1 cellular context compared by ENCODE assay signal in genomic region chr3:186790261-186790981, GRCh38.
TF ChIP-seq lines count a peak whose summit lies in the region.

No MANE protein-coding gene starts in this region.

TF ChIP-seq in HepG2, 621 proteins besides CTCF, POLR2A, EP300 and RAD21 (continued from another document and continues in another):
- TF ChIP-seq, protein P1, sequence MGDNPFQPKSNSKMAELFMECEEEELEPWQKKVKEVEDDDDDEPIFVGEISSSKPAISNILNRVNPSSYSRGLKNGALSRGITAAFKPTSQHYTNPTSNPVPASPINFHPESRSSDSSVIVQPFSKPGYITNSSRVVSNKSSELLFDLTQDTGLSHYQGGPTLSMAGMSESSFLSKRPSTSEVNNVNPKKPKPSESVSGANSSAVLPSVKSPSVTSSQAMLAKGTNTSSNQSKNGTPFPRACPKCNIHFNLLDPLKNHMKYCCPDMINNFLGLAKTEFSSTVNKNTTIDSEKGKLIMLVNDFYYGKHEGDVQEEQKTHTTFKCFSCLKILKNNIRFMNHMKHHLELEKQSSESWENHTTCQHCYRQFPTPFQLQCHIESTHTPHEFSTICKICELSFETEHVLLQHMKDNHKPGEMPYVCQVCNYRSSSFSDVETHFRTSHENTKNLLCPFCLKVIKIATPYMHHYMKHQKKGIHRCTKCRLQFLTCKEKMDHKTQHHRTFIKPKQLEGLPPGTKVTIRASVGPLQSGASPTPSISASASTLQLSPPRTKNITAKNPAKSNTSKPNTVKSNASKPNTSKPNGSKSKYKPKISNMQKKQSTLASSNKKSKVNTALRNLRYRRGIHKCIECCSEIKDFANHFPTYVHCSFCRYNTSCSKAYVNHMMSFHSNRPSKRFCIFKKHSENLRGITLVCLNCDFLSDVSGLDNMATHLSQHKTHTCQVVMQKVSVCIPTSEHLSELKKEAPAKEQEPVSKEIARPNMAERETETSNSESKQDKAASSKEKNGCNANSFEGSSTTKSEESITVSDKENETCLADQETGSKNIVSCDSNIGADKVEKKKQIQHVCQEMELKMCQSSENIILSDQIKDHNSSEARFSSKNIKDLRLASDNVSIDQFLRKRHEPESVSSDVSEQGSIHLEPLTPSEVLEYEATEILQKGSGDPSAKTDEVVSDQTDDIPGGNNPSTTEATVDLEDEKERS (CRISPR knock-in tag; IDR thresholded peaks at IDR 0.05), result no peak
- TF ChIP-seq KIAA2018 (CRISPR knock-in tag; IDR thresholded peaks at IDR 0.05; ENCODE audit: borderline replicate concordance), result no peak
- TF ChIP-seq DNMT3B (CRISPR knock-in tag; conservative IDR thresholded peaks at IDR 0.05), result peak; percentile 48; the same call in 1 of the 2 replicates
- TF ChIP-seq NFIB (CRISPR knock-in tag; IDR thresholded peaks at IDR 0.05; ENCODE audit: borderline replicate concordance), result no peak
- TF ChIP-seq JUNB (CRISPR knock-in tag; IDR thresholded peaks at IDR 0.05; ENCODE audit: borderline replicate concordance), result no peak; the same call in 1 of the 2 replicates
- no peak for TF ChIP-seq ZNF34 (CRISPR knock-in tag; IDR thresholded peaks at IDR 0.05; ENCODE audit: borderline replicate concordance)
- TF ChIP-seq, protein P2, sequence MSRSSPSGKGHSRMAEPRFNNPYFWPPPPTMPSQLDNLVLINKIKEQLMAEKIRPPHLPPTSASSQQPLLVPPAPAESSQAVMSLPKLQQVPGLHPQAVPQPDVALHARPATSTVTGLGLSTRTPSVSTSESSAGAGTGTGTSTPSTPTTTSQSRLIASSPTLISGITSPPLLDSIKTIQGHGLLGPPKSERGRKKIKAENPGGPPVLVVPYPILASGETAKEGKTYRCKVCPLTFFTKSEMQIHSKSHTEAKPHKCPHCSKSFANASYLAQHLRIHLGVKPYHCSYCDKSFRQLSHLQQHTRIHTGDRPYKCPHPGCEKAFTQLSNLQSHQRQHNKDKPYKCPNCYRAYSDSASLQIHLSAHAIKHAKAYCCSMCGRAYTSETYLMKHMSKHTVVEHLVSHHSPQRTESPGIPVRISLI (CRISPR knock-in tag; IDR thresholded peaks at IDR 0.05; ENCODE audit: borderline replicate concordance), result no peak
- 0 out of 2 replicates have a peak, but pooled peaks have one; percentile 14 for TF ChIP-seq MED1 (CRISPR knock-in tag; IDR thresholded peaks at IDR 0.05)
- no peak for TF ChIP-seq HNRNPLL (IDR thresholded peaks at IDR 0.05; ENCODE audit: low read depth, low read length, poor library complexity, severe bottlenecking)
- TF ChIP-seq ZNF574 (CRISPR knock-in tag; IDR thresholded peaks at IDR 0.05), result no peak
- no peak for TF ChIP-seq POGZ (CRISPR knock-in tag; IDR thresholded peaks at IDR 0.05)
- TF ChIP-seq PHF21A (CRISPR knock-in tag; IDR thresholded peaks at IDR 0.05), result 0 out of 2 replicates have a peak, but pooled peaks have one; percentile 34
- no peak for TF ChIP-seq ZNF160 (CRISPR knock-in tag; IDR thresholded peaks at IDR 0.05)
- no peak for TF ChIP-seq ZNF615 (CRISPR knock-in tag; IDR thresholded peaks at IDR 0.05; ENCODE audit: borderline replicate concordance)
- TF ChIP-seq, protein P3, sequence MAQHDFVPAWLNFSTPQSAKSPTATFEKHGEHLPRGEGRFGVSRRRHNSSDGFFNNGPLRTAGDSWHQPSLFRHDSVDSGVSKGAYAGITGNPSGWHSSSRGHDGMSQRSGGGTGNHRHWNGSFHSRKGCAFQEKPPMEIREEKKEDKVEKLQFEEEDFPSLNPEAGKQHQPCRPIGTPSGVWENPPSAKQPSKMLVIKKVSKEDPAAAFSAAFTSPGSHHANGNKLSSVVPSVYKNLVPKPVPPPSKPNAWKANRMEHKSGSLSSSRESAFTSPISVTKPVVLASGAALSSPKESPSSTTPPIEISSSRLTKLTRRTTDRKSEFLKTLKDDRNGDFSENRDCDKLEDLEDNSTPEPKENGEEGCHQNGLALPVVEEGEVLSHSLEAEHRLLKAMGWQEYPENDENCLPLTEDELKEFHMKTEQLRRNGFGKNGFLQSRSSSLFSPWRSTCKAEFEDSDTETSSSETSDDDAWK (CRISPR knock-in tag; IDR thresholded peaks at IDR 0.05), result no peak
- TF ChIP-seq, protein P4, sequence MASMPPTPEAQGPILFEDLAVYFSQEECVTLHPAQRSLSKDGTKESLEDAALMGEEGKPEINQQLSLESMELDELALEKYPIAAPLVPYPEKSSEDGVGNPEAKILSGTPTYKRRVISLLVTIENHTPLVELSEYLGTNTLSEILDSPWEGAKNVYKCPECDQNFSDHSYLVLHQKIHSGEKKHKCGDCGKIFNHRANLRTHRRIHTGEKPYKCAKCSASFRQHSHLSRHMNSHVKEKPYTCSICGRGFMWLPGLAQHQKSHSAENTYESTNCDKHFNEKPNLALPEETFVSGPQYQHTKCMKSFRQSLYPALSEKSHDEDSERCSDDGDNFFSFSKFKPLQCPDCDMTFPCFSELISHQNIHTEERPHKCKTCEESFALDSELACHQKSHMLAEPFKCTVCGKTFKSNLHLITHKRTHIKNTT (CRISPR knock-in tag; IDR thresholded peaks at IDR 0.05), result no peak
- TF ChIP-seq ZNF263 (CRISPR knock-in tag; IDR thresholded peaks at IDR 0.05), result no peak
- TF ChIP-seq ZNF678 (CRISPR knock-in tag; IDR thresholded peaks at IDR 0.05), result no peak
- no peak for TF ChIP-seq ZBTB44 (CRISPR knock-in tag; IDR thresholded peaks at IDR 0.05)
- no peak for TF ChIP-seq TBP (CRISPR knock-in tag; IDR thresholded peaks at IDR 0.05)
- no peak for TF ChIP-seq ZBTB3 (CRISPR knock-in tag; IDR thresholded peaks at IDR 0.05; ENCODE audit: borderline replicate concordance, low read depth)
- TF ChIP-seq, protein P5, sequence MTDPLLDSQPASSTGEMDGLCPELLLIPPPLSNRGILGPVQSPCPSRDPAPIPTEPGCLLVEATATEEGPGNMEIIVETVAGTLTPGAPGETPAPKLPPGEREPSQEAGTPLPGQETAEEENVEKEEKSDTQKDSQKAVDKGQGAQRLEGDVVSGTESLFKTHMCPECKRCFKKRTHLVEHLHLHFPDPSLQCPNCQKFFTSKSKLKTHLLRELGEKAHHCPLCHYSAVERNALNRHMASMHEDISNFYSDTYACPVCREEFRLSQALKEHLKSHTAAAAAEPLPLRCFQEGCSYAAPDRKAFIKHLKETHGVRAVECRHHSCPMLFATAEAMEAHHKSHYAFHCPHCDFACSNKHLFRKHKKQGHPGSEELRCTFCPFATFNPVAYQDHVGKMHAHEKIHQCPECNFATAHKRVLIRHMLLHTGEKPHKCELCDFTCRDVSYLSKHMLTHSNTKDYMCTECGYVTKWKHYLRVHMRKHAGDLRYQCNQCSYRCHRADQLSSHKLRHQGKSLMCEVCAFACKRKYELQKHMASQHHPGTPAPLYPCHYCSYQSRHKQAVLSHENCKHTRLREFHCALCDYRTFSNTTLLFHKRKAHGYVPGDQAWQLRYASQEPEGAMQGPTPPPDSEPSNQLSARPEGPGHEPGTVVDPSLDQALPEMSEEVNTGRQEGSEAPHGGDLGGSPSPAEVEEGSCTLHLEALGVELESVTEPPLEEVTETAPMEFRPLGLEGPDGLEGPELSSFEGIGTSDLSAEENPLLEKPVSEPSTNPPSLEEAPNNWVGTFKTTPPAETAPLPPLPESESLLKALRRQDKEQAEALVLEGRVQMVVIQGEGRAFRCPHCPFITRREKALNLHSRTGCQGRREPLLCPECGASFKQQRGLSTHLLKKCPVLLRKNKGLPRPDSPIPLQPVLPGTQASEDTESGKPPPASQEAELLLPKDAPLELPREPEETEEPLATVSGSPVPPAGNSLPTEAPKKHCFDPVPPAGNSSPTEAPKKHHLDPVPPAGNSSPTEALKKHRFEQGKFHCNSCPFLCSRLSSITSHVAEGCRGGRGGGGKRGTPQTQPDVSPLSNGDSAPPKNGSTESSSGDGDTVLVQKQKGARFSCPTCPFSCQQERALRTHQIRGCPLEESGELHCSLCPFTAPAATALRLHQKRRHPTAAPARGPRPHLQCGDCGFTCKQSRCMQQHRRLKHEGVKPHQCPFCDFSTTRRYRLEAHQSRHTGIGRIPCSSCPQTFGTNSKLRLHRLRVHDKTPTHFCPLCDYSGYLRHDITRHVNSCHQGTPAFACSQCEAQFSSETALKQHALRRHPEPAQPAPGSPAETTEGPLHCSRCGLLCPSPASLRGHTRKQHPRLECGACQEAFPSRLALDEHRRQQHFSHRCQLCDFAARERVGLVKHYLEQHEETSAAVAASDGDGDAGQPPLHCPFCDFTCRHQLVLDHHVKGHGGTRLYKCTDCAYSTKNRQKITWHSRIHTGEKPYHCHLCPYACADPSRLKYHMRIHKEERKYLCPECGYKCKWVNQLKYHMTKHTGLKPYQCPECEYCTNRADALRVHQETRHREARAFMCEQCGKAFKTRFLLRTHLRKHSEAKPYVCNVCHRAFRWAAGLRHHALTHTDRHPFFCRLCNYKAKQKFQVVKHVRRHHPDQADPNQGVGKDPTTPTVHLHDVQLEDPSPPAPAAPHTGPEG (CRISPR knock-in tag; IDR thresholded peaks at IDR 0.05), result no peak
- no peak for TF ChIP-seq ZNF232 (CRISPR knock-in tag; IDR thresholded peaks at IDR 0.05; ENCODE audit: borderline replicate concordance)
- TF ChIP-seq BATF2 (CRISPR knock-in tag; IDR thresholded peaks at IDR 0.05), result no peak
